ENCODE assay signal across 13 cellular contexts in genomic region chr12:131390408-131391100, GRCh38.
DNase-seq lines count a peak whose midpoint lies in the region; ATAC-seq, FAIRE-seq and TF ChIP-seq lines count a peak whose summit lies in the region.
"Had no signal": no experiment of that assay in that cellular context is flagged by ENCODE, and none has a peak within 500 bp of the region (broad histone marks: within the 10 kb centered on the region; RNA-seq: fewer than 3 reads in every experiment).

No MANE protein-coding gene starts in this region.

- TF ChIP-seq POLR2A in A549 (IDR thresholded peaks at IDR 0.05; ENCODE audit: low read length) (no peak), HCT116 (IDR thresholded peaks at IDR 0.05; ENCODE audit: borderline replicate concordance, extremely low read depth, insufficient read depth, insufficient read length) (no peak)

- intact Hi-C loops in HCT116 (cut with micrococcal nuclease) = no loop called here

- H3K9ac ChIP-seq in HCT116 (ENCODE audit: low read length) = no peak overlapping the region
- H3K9ac ChIP-seq: BLaER1 treated with 17β-estradiol and CSF1 and Interleukin-3, amounts not matched to agents 10 nM and 100 nM had no signal

- CTCF ChIA-PET in A549 (lab: Yijun Ruan, JAX) (interaction anchor here (0.7 kb wide), 1 partner anchor 62 kb away, joined by 5 read pairs; no protein-coding TSS in a partner anchor), HCT116 (lab: Charles Lee) (no interaction called here)

- 30% methylated on average over 14 of the region's 14 CpGs for WGBS in A549 (ENCODE audit: missing lambda C conversion rate)

- TF ChIP-seq CTCF in A549 (IDR thresholded peaks at IDR 0.05) (no peak), HCT116 (IDR thresholded peaks at IDR 0.05 in 2 of 3, conservative IDR thresholded peaks at IDR 0.05 in 1 of 3; ENCODE audit: borderline replicate concordance in 1 of 3, insufficient read depth in 1 of 3, low read depth in 2 of 3, low read length in 2 of 3) (no peak)

- no peaks in the 10 kb centered on the region for H3K36me3 ChIP-seq in HCT116 (ENCODE audit: control insufficient read depth in 1 of 2, insufficient read depth in 2 of 2, low read length in 2 of 2)
- H3K36me3 ChIP-seq: BLaER1 treated with 17β-estradiol and CSF1 and Interleukin-3, amounts not matched to agents 10 nM and 100 nM; pancreas had no signal

- TF ChIP-seq EP300 in A549 (IDR thresholded peaks at IDR 0.05) = no peak

- H3K4me1 ChIP-seq in A549 (no peaks in the 10 kb centered on the region), HCT116 (ENCODE audit: control insufficient read depth in 1 of 2, insufficient read depth in 2 of 2, low read length in 2 of 2) (no peaks in the 10 kb centered on the region)
- H3K4me1 ChIP-seq: pancreas had no signal

- POLR2A ChIA-PET in A549 (lab: Yijun Ruan, JAX) (no interaction called here), HCT116 (lab: Charles Lee) (no interaction called here)

- RAD21 ChIA-PET in HCT116 (lab: Charles Lee; ENCODE audit: low non-redundant PET in 1 of 2, low total read pairs in 2 of 2, uncharacterized antibody in 2 of 2, unreplicated experiment in 2 of 2) = no interaction called here

- H3K4me3 ChIP-seq in A549 = no peak overlapping the region
- no peak overlapping the region for H3K4me3 ChIP-seq in HCT116 (replicated peaks in 1 of 2; ENCODE audit: low read depth in 1 of 2, low read length in 2 of 2)
- H3K4me3 ChIP-seq: BLaER1 treated with 17β-estradiol and CSF1 and Interleukin-3, amounts not matched to agents 10 nM and 100 nM; pancreas had no signal

- H3K4me2 ChIP-seq in A549 (no peak overlapping the region), HCT116 (ENCODE audit: low read length) (no peak overlapping the region)
- H3K4me2 ChIP-seq: BLaER1 treated with 17β-estradiol and CSF1 and Interleukin-3, amounts not matched to agents 10 nM and 100 nM had no signal

- in situ Hi-C loops in SK-MEL-5 (cut with HindIII; ENCODE audit: low pct_unique_long_range_greater_than_20kb, low sequenced_read_pairs) = no loop called here

- no peaks in the 10 kb centered on the region for H3K9me2 ChIP-seq in HCT116 (ENCODE audit: insufficient read depth)

- H3K9me3 ChIP-seq in A549 = no peaks in the 10 kb centered on the region
- no peaks in the 10 kb centered on the region for H3K9me3 ChIP-seq in HCT116 (ENCODE audit: control insufficient read depth in 1 of 2, insufficient read depth in 1 of 2, low read depth in 1 of 2, low read length in 2 of 2)
- H3K9me3 ChIP-seq: pancreas had no signal

- H4K20me1 ChIP-seq in HCT116 (ENCODE audit: insufficient read depth) = no peaks in the 10 kb centered on the region

- H2AFZ ChIP-seq in HCT116 (ENCODE audit: low read depth, low read length, poor library complexity, severe bottlenecking) = no peak overlapping the region

- ATAC-seq in A549 (peak; percentile 38 to 53; a peak in 3 of 6 replicates), HCT116 (peak; percentile 74), HG03139 (IDR thresholded peaks at IDR 0.05; ENCODE audit: unreplicated experiment) (no peak), HG03135 (IDR thresholded peaks at IDR 0.05; ENCODE audit: unreplicated experiment) (no peak), HG02981 (IDR thresholded peaks at IDR 0.05; ENCODE audit: unreplicated experiment) (no peak)

- BruUV-seq in HCT116 (replicated peaks; lab: Mats Ljungman, UMichigan) = no TSS peak

- 0 out of 2 replicates have a peak, but pooled peaks cover 4% of the 10 kb centered on the region for H3K27me3 ChIP-seq in HCT116 (ENCODE audit: insufficient read depth, low read length)
- H3K27me3 ChIP-seq: pancreas had no signal

- no peak for TF ChIP-seq RAD21 in A549 (conservative IDR thresholded peaks at IDR 0.05 in 1 of 2, IDR thresholded peaks at IDR 0.05 in 1 of 2)
- TF ChIP-seq RAD21 in HCT116 (IDR thresholded peaks at IDR 0.05; ENCODE audit: low read depth) = peak; percentile 8; the same call in 1 of the 2 replicates

- FAIRE-seq in A549 (lab: Jason Lieb, UNC) = no peak
- FAIRE-seq: endothelial cell of umbilical vein, GM12891, islet of Langerhans, pancreas had no signal

- H3K79me2 ChIP-seq in HCT116 (ENCODE audit: insufficient read depth, low read length) = no peaks in the 10 kb centered on the region

- H3K27ac ChIP-seq in A549 = no peak overlapping the region
- H3K27ac ChIP-seq in HCT116 (ENCODE audit: low read depth, low read length) = no peak overlapping the region
- H3K27ac ChIP-seq: BLaER1 treated with 17β-estradiol and CSF1 and Interleukin-3, amounts not matched to agents 10 nM and 100 nM; pancreas had no signal

- peak; percentile 41 to 43 for DNase-seq in A549 (ENCODE audit: low read depth in 1 of 2, low spot score in 1 of 2)
- peak; percentile 3 for DNase-seq in HCT116 (ENCODE audit: low read depth, low spot score)
- DNase-seq in SK-MEL-5 (ENCODE audit: low read depth, low spot score) = peak; percentile 10
- DNase-seq in iPS DF 4.7 (ENCODE audit: extremely low read depth, low spot score) = peak; percentile 22
- no peak for DNase-seq in activated effector memory CD4-positive, alpha-beta T cell treated with anti-CD3 and anti-CD28 coated beads, Interleukin-2, amount 50 U/mL, for 16 hours

TF ChIP-seq in A549, 52 proteins besides CTCF, POLR2A, EP300 and RAD21:
- TF ChIP-seq ESRRA (IDR thresholded peaks at IDR 0.05; ENCODE audit: borderline replicate concordance, low read length) (no peak), REST (IDR thresholded peaks at IDR 0.05) (peak; percentile 94), EHMT2 (IDR thresholded peaks at IDR 0.05; ENCODE audit: low read depth) (peak; percentile 53; the same call in 1 of the 2 replicates)

TF ChIP-seq in HCT116, 20 proteins besides CTCF, POLR2A, EP300 and RAD21:
- TF ChIP-seq YY1 (IDR thresholded peaks at IDR 0.05; ENCODE audit: extremely low read depth, insufficient replicate concordance, low read depth, low read length) (no peak), REST (IDR thresholded peaks at IDR 0.05; ENCODE audit: low read depth) (peak; percentile 78), EZH2 (IDR thresholded peaks at IDR 0.05) (no peak)

Comparison
In these comparisons a context has a peak if more than half of its experiments do, and no peak if none do; other contexts are left out.
1. ATAC-seq: peak in A549 (2 of 2) and HCT116 (single experiment); none in HG03139 (single experiment), HG03135 (single experiment) and HG02981 (single experiment).
2. Of the 6 proteins assayed by ChIP-seq in both A549 and HCT116: peak only in A549: none; only in HCT116: RAD21; in both: REST; in neither: 4.